9 cellular contexts compared by ENCODE assay signal in the genomic region with DNA sequence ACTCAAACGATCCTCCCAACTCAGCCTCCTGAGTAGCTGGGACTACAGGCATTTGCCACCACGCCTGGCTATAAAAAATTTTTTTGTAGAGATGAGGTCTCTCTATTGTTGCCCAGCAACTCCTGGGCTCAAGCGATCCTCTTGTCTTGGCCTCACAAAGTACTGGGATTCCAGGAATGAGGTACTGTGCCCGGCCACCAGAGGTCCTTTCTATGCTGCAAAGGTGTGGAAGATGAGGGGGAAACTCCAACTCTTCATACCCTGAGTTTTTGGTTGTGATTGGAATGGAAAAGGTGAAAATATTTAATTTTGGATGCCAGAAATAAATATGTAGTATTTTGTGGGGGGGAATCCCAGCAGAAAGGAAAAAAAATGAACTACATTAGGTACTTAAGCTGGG. TPM values are rescaled to one million over a fixed set of nuclear protein-coding genes. Genes with fewer than 3 reads are reported as not detected.
A peak's percentile ranks its signal among the peaks of the same experiment; 100 is the strongest.
DNase-seq lines count a peak whose midpoint lies in the region; ATAC-seq, FAIRE-seq and TF ChIP-seq lines count a peak whose summit lies in the region.
"Had no signal": no experiment of that assay in that cellular context is flagged by ENCODE, and none has a peak within 500 bp of the region (broad histone marks: within the 10 kb centered on the region; RNA-seq: fewer than 3 reads in every experiment).

No MANE protein-coding gene starts in this region.

- H3K4me1 ChIP-seq in HCT116 (ENCODE audit: control insufficient read depth in 1 of 2, insufficient read depth in 2 of 2, low read length in 2 of 2) (peaks cover 0 to 10% of the 10 kb centered on the region in 2 experiments; a peak in 2 of 4 replicates), kidney (ENCODE audit: control insufficient read depth in 1 of 2, insufficient read depth in 1 of 2, low read depth in 1 of 2, low read length in 2 of 2) (peaks cover 0 to 7% of the 10 kb centered on the region in 2 donors)

- peak; percentile 67 for DNase-seq in Caki2 (ENCODE audit: low read depth)
- peak; percentile 19 for DNase-seq in HCT116 (ENCODE audit: low read depth, low spot score)
- DNase-seq in activated CD4-positive, alpha-beta T cell treated with anti-CD3 and anti-CD28 coated beads, Interleukin-2, amount 10 ng/mL, durations not matched to agents 24 days and 14 days, result peak; percentile 57
- DNase-seq in kidney, result no peak
- no peak for DNase-seq in DMS153 (lab: John Stamatoyannopoulos, UW)
- DNase-seq in NCI-H446 treated with DMSO at 0.1 percent for 48 hours (lab: John Stamatoyannopoulos, UW), result no peak
- no peak for DNase-seq in mesenteric fat pad (ENCODE audit: low spot score)

- RAD21 ChIA-PET in HCT116 (lab: Charles Lee; ENCODE audit: low non-redundant PET in 1 of 2, low total read pairs in 2 of 2, uncharacterized antibody in 2 of 2, unreplicated experiment in 2 of 2), result no interaction called here

- no peaks in the 10 kb centered on the region for H4K20me1 ChIP-seq in HCT116 (ENCODE audit: insufficient read depth)

- no peak overlapping the region for H3K4me2 ChIP-seq in HCT116 (ENCODE audit: low read length)

- H3K27ac ChIP-seq in HCT116 (ENCODE audit: low read depth, low read length) (no peak overlapping the region), kidney (ENCODE audit: low read depth in 2 of 2, low read length in 2 of 2) (peak overlapping the region in 1 of 2 donors; percentile 74)
- H3K27ac ChIP-seq: SJSA1 had no signal

- H3K9me3 ChIP-seq in HCT116 (ENCODE audit: control insufficient read depth in 1 of 2, insufficient read depth in 1 of 2, low read depth in 1 of 2, low read length in 2 of 2), result no peaks in the 10 kb centered on the region
- H3K9me3 ChIP-seq in kidney (ENCODE audit: control insufficient read depth in 1 of 2, low read length in 2 of 2), result no peaks in the 10 kb centered on the region
- H3K9me3 ChIP-seq: SJSA1 had no signal

- H3K9ac ChIP-seq in HCT116 (ENCODE audit: low read length) (no peak overlapping the region), kidney (ENCODE audit: low read length in 2 of 2) (no peak overlapping the region)

- no peak overlapping the region for H3K27ac Mint-ChIP-seq in activated CD4-positive, alpha-beta T cell treated with anti-CD3 and anti-CD28 coated beads, Interleukin-2, amount 10 ng/mL, durations not matched to agents 24 days and 14 days

- no peaks in the 10 kb centered on the region for H3K36me3 ChIP-seq in HCT116 (ENCODE audit: control insufficient read depth in 1 of 2, insufficient read depth in 2 of 2, low read length in 2 of 2)
- no peaks in the 10 kb centered on the region for H3K36me3 ChIP-seq in kidney (ENCODE audit: control insufficient read depth in 1 of 2, insufficient read depth in 2 of 2, low read length in 2 of 2)
- H3K36me3 ChIP-seq: SJSA1 had no signal

- BruUV-seq in HCT116 (replicated peaks; lab: Mats Ljungman, UMichigan), result no TSS peak

- no peak for FAIRE-seq in kidney (lab: Jason Lieb, UNC)

- H3K4me3 ChIP-seq in HCT116 (replicated peaks in 1 of 2; ENCODE audit: low read depth in 1 of 2, low read length in 2 of 2) (no peak overlapping the region), kidney (ENCODE audit: low read length in 2 of 2) (no peak overlapping the region)
- H3K4me3 ChIP-seq: SJSA1 had no signal

- TF ChIP-seq POLR2A in HCT116 (IDR thresholded peaks at IDR 0.05; ENCODE audit: borderline replicate concordance, extremely low read depth, insufficient read depth, insufficient read length), result no peak

- peak; percentile 72 to 79 (median 77) for TF ChIP-seq CTCF in HCT116 (IDR thresholded peaks at IDR 0.05 in 2 of 3, conservative IDR thresholded peaks at IDR 0.05 in 1 of 3; ENCODE audit: borderline replicate concordance in 1 of 3, insufficient read depth in 1 of 3, low read depth in 2 of 3, low read length in 2 of 3)
- TF ChIP-seq CTCF in kidney (IDR thresholded peaks at IDR 0.05; ENCODE audit: borderline replicate concordance, extremely low read depth, insufficient read depth), result peak; percentile 37

- TF ChIP-seq RAD21 in HCT116 (IDR thresholded peaks at IDR 0.05; ENCODE audit: low read depth), result peak; percentile 82

- no peaks in the 10 kb centered on the region for H3K36me3 Mint-ChIP-seq in activated CD4-positive, alpha-beta T cell treated with anti-CD3 and anti-CD28 coated beads, Interleukin-2, amount 10 ng/mL, durations not matched to agents 24 days and 14 days (ENCODE audit: low read depth)

- in situ Hi-C loops in Caki2 (cut with HindIII; ENCODE audit: low pct_unique_long_range_greater_than_20kb, low sequenced_read_pairs), result no loop called here

- CTCF ChIA-PET in HCT116 (lab: Charles Lee), result interaction anchor here (1.3 to 1.5 kb wide), 2 partner anchors 90 to 639 kb away, joined by 3 read pairs; no protein-coding TSS in a partner anchor

- no peaks in the 10 kb centered on the region for H3K79me2 ChIP-seq in HCT116 (ENCODE audit: insufficient read depth, low read length)

- POLR2A ChIA-PET in HCT116 (lab: Charles Lee), result no interaction called here

- no peaks in the 10 kb centered on the region for H3K27me3 Mint-ChIP-seq in activated CD4-positive, alpha-beta T cell treated with anti-CD3 and anti-CD28 coated beads, Interleukin-2, amount 10 ng/mL, durations not matched to agents 24 days and 14 days

- no peaks in the 10 kb centered on the region for H3K27me3 ChIP-seq in HCT116 (ENCODE audit: insufficient read depth, low read length)
- H3K27me3 ChIP-seq: SJSA1 had no signal

- H2AFZ ChIP-seq in HCT116 (ENCODE audit: low read depth, low read length, poor library complexity, severe bottlenecking), result no peak overlapping the region

- intact Hi-C loops in HCT116 (cut with micrococcal nuclease), result loop anchor here (1.0 kb wide), 2 partner anchors 589 to 645 kb away; no protein-coding TSS in a partner anchor
- intact Hi-C loops in activated CD4-positive, alpha-beta T cell treated with anti-CD3 and anti-CD28 coated beads, Interleukin-2, amount 10 ng/mL, durations not matched to agents 24 days and 14 days (cut with micrococcal nuclease), result no loop called here
- intact Hi-C loops in kidney (cut with DNase I), result no loop called here

- H3K9me3 Mint-ChIP-seq in activated CD4-positive, alpha-beta T cell treated with anti-CD3 and anti-CD28 coated beads, Interleukin-2, amount 10 ng/mL, durations not matched to agents 24 days and 14 days, result no peaks in the 10 kb centered on the region

- peaks cover 3% of the 10 kb centered on the region for H3K4me1 Mint-ChIP-seq in activated CD4-positive, alpha-beta T cell treated with anti-CD3 and anti-CD28 coated beads, Interleukin-2, amount 10 ng/mL, durations not matched to agents 24 days and 14 days

- H3K4me3 Mint-ChIP-seq in activated CD4-positive, alpha-beta T cell treated with anti-CD3 and anti-CD28 coated beads, Interleukin-2, amount 10 ng/mL, durations not matched to agents 24 days and 14 days, result no peak overlapping the region

- no peaks in the 10 kb centered on the region for H3K9me2 ChIP-seq in HCT116 (ENCODE audit: insufficient read depth)

- ATAC-seq in HCT116 (peak; percentile 94), GM21360 (IDR thresholded peaks at IDR 0.05; ENCODE audit: unreplicated experiment) (no peak)

TF ChIP-seq in HCT116, 20 proteins besides CTCF, POLR2A, EP300 and RAD21:
- 0 out of 2 replicates have a peak, but pooled peaks have one; percentile 24 for TF ChIP-seq SRF (IDR thresholded peaks at IDR 0.05; ENCODE audit: low read depth)
- no peak for TF ChIP-seq CBX3 (IDR thresholded peaks at IDR 0.05; ENCODE audit: low read depth)
- peak; percentile 26; the same call in 1 of the 2 replicates for TF ChIP-seq SIN3A (IDR thresholded peaks at IDR 0.05; ENCODE audit: low read depth)
- no peak for TF ChIP-seq SP1 (IDR thresholded peaks at IDR 0.05; ENCODE audit: low read depth)
TF ChIP-seq in HCT116: peak in this region for 2.

RNA-seq across cellular contexts. Expression of gene MRPL33, which starts 36.0 kb away (rescaled TPM):
- total RNA-seq in Caki2 (2014; rRNA removed; shearing (Covaris generic); ENCODE audit: low replicate concordance), result 288 and 289 TPM in 2 replicates
- 66.3 TPM for total RNA-seq in HCT116 (2021; ENCODE audit: unreplicated experiment)
- 26.1 and 35.9 TPM in 2 replicates for polyA plus RNA-seq in HCT116 (2012)
- 59.0 and 59.6 TPM in 2 replicates for total RNA-seq in activated CD4-positive, alpha-beta T cell treated with anti-CD3 and anti-CD28 coated beads, Interleukin-2, amount 10 ng/mL, durations not matched to agents 24 days and 14 days
- total RNA-seq in kidney, result 107 TPM
- polyA plus RNA-seq in kidney (ENCODE audit: insufficient read depth, low read depth, low replicate concordance), result 312 TPM
- 71.1 TPM for total RNA-seq in mesenteric fat pad

Comparison
In these comparisons a context has a peak if more than half of its experiments do, and no peak if none do; other contexts are left out.
1. DNase-seq: peak in Caki2 (single experiment), HCT116 (single experiment) and activated CD4-positive, alpha-beta T cell treated with anti-CD3 and anti-CD28 coated beads, Interleukin-2, amount 10 ng/mL, durations not matched to agents 24 days and 14 days (single experiment); none in kidney (single experiment), DMS153 (single experiment), NCI-H446 treated with DMSO at 0.1 percent for 48 hours (single experiment) and mesenteric fat pad (single experiment).